Comparison of ENCODE assay signal across 8 cellular contexts in genomic region chr18:3441290-3441689, GRCh38. TPM values are rescaled to one million over a fixed set of nuclear protein-coding genes. Genes with fewer than 3 reads are reported as not detected.
DNase-seq lines count a peak whose midpoint lies in the region; ATAC-seq and TF ChIP-seq lines count a peak whose summit lies in the region.

No MANE protein-coding gene starts in this region.

- CTCF ChIA-PET in HEK293 (lab: Yijun Ruan, JAX) = interaction anchor here (0.5 to 2.7 kb wide), 12 partner anchors 10 to 537 kb away, joined by 3 to 12 read pairs (median 4); no protein-coding TSS in a partner anchor

- peaks cover 11% of the 10 kb centered on the region for H3K4me1 Mint-ChIP-seq in activated T-helper 2 cell treated with anti-CD3 and anti-CD28 coated beads, Interferon-gamma antibody, Interleukin-2, Interleukin-4, amounts not matched to agents 10 μg/mL and 5 μg/mL and 100 μg/mL, durations not matched to agents 14 hours and 24 hours and 36 hours (ENCODE audit: low read depth)

- H3K4me3 Mint-ChIP-seq in activated T-helper 2 cell treated with anti-CD3 and anti-CD28 coated beads, Interferon-gamma antibody, Interleukin-2, Interleukin-4, amounts not matched to agents 10 μg/mL and 5 μg/mL and 100 μg/mL, durations not matched to agents 14 hours and 24 hours and 36 hours (ENCODE audit: low read depth) = no peak overlapping the region

- peak; percentile 37; the same call in 1 of the 2 replicates for TF ChIP-seq CTCF in HEK293 (tag by site-specific recombination; IDR thresholded peaks at IDR 0.05)

- no peak for ATAC-seq in GM21423 (IDR thresholded peaks at IDR 0.05; ENCODE audit: unreplicated experiment)

- no peak overlapping the region for H3K27ac Mint-ChIP-seq in activated T-helper 2 cell treated with anti-CD3 and anti-CD28 coated beads, Interferon-gamma antibody, Interleukin-2, Interleukin-4, amounts not matched to agents 10 μg/mL and 5 μg/mL and 100 μg/mL, durations not matched to agents 14 hours and 24 hours and 36 hours

- no peaks in the 10 kb centered on the region for H3K9me3 Mint-ChIP-seq in activated T-helper 2 cell treated with anti-CD3 and anti-CD28 coated beads, Interferon-gamma antibody, Interleukin-2, Interleukin-4, amounts not matched to agents 10 μg/mL and 5 μg/mL and 100 μg/mL, durations not matched to agents 14 hours and 24 hours and 36 hours

- peaks cover 23% of the 10 kb centered on the region for H3K27me3 Mint-ChIP-seq in activated T-helper 2 cell treated with anti-CD3 and anti-CD28 coated beads, Interferon-gamma antibody, Interleukin-2, Interleukin-4, amounts not matched to agents 10 μg/mL and 5 μg/mL and 100 μg/mL, durations not matched to agents 14 hours and 24 hours and 36 hours (ENCODE audit: low read depth)

- H3K36me3 ChIP-seq in HEK293 (ENCODE audit: control insufficient read depth in 2 of 2, insufficient read depth in 1 of 2, low read length in 2 of 2) = no peaks in the 10 kb centered on the region

- no peak overlapping the region for H3K4me3 ChIP-seq in HEK293 (ENCODE audit: low read depth, low read length)

- H3K9me3 ChIP-seq in HEK293 (ENCODE audit: control insufficient read depth, insufficient read depth, low read depth, low read length) = no peaks in the 10 kb centered on the region

- H3K36me3 Mint-ChIP-seq in activated T-helper 2 cell treated with anti-CD3 and anti-CD28 coated beads, Interferon-gamma antibody, Interleukin-2, Interleukin-4, amounts not matched to agents 10 μg/mL and 5 μg/mL and 100 μg/mL, durations not matched to agents 14 hours and 24 hours and 36 hours (ENCODE audit: low read depth) = no peaks in the 10 kb centered on the region

- H3K4me1 ChIP-seq in HEK293 (ENCODE audit: control insufficient read depth, insufficient read depth, low read length) = peaks cover under 1% of the 10 kb centered on the region; the same call in 1 of the 2 replicates

- intact Hi-C loops in activated T-helper 2 cell treated with anti-CD3 and anti-CD28 coated beads, Interferon-gamma antibody, Interleukin-2, Interleukin-4, amounts not matched to agents 10 μg/mL and 5 μg/mL and 100 μg/mL, durations not matched to agents 14 hours and 24 hours and 36 hours (cut with micrococcal nuclease) = no loop called here

- H3K27ac ChIP-seq in HEK293 (ENCODE audit: extremely low read depth, low read depth, low read length) = no peak overlapping the region

- POLR2A ChIA-PET in HEK293 (lab: Yijun Ruan, JAX) = no interaction called here

- peak; percentile 18 for DNase-seq in AG20443 (ENCODE audit: low spot score)
- DNase-seq in astrocyte of the hippocampus (ENCODE audit: low read depth, low spot score) = peak; percentile 53
- peak; percentile 65 for DNase-seq in kidney tubule cell (ENCODE audit: low spot score)
- no peak for DNase-seq in activated T-helper 2 cell treated with anti-CD3 and anti-CD28 coated beads, Interferon-gamma antibody, Interleukin-2, Interleukin-4, amounts not matched to agents 10 μg/mL and 5 μg/mL and 100 μg/mL, durations not matched to agents 14 hours and 24 hours and 36 hours (ENCODE audit: low spot score)
- no peak for DNase-seq in NCI-H2196 treated with DMSO at 0.1 percent for 48 hours (lab: John Stamatoyannopoulos, UW; ENCODE audit: unreplicated experiment)
- no peak for DNase-seq in stimulated activated naive CD4-positive, alpha-beta T cell treated with Interleukin-2 at 50 U/mL for 16 hours (lab: John Stamatoyannopoulos, UW)

TF ChIP-seq in HEK293, 187 proteins besides CTCF, POLR2A, EP300 and RAD21:
- peak; percentile 30 for TF ChIP-seq ZNF654 (tag by site-specific recombination; IDR thresholded peaks at IDR 0.05; ENCODE audit: low read depth)
- peak; percentile 25; the same call in 1 of the 2 replicates for TF ChIP-seq GLIS1 (tag by site-specific recombination; IDR thresholded peaks at IDR 0.05)
- no peak for TF ChIP-seq ZNF132 (tag by site-specific recombination; IDR thresholded peaks at IDR 0.05; ENCODE audit: borderline replicate concordance)
- TF ChIP-seq ZNF366 (tag by site-specific recombination; conservative IDR thresholded peaks at IDR 0.05) = no peak
- peak; percentile 5; the same call in 1 of the 2 replicates for TF ChIP-seq EGR2 (tag by site-specific recombination; IDR thresholded peaks at IDR 0.05; ENCODE audit: low read depth)
- peak; percentile 85 for TF ChIP-seq ZNF549 (tag by site-specific recombination; IDR thresholded peaks at IDR 0.05)

RNA-seq across cellular contexts. Expression of gene TGIF1, which starts 8.7 kb away (rescaled TPM):
- 53.4 and 53.5 TPM in 2 replicates for total RNA-seq in activated T-helper 2 cell treated with anti-CD3 and anti-CD28 coated beads, Interferon-gamma antibody, Interleukin-2, Interleukin-4, amounts not matched to agents 10 μg/mL and 5 μg/mL and 100 μg/mL, durations not matched to agents 14 hours and 24 hours and 36 hours

Comparison
In these comparisons a context has a peak if more than half of its experiments do, and no peak if none do; other contexts are left out.
1. DNase-seq: peak in AG20443 (single experiment), astrocyte of the hippocampus (single experiment) and kidney tubule cell (single experiment); none in activated T-helper 2 cell treated with anti-CD3 and anti-CD28 coated beads, Interferon-gamma antibody, Interleukin-2, Interleukin-4, amounts not matched to agents 10 μg/mL and 5 μg/mL and 100 μg/mL, durations not matched to agents 14 hours and 24 hours and 36 hours (single experiment), NCI-H2196 treated with DMSO at 0.1 percent for 48 hours (single experiment) and stimulated activated naive CD4-positive, alpha-beta T cell treated with Interleukin-2 at 50 U/mL for 16 hours (single experiment).